ENCODE assay signal across 8 cellular contexts in the genomic region with DNA sequence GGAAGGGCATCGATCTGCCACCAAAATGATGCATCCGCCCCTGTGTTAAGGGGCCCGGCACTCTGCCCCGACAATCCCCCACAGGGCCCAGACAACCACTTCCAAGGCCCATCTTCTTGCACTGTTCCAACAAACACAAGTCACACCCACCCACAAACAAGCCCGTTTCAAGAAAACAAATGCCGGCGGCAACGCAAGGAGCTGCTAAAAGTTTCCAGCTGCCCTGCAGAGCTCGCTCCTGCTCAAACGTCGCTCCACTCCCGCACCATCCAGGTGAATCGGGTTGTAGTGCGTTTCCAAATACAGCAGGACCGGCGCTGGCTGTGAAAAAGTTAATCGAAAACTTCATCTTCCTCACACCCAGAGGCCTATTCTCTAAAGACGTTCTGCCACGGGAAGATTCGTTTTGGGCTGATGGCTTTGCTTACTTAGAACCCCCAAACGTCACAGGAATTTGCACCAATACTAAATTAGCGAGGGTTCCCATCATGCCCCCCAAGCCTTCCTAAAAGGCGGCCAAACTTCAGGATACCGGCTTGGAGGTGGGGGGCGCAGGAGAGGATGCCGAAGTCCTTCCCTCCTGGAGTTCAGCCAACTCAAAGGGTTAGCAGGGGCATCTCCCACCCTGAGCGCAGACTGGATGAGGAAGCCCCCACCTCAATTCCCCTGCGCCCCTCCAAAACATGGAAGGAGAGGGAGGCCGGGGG.
DNase-seq lines count a peak whose midpoint lies in the region; ATAC-seq and TF ChIP-seq lines count a peak whose summit lies in the region.

No MANE protein-coding gene starts in this region.

- H3K27ac Mint-ChIP-seq in stimulated activated naive CD8-positive, alpha-beta T cell treated with anti-CD3 and anti-CD28 coated beads, Interleukin-15, Interleukin-2, amounts not matched to agents 100 ng/mL and 50 ng/mL, for 24 hours, result peak overlapping the region; percentile 36

- no peak for DNase-seq in stimulated activated naive CD8-positive, alpha-beta T cell treated with anti-CD3 and anti-CD28 coated beads, Interleukin-15, Interleukin-2, amounts not matched to agents 100 U/mL and 50 U/mL, for 24 hours
- no peak for DNase-seq in breast epithelium (ENCODE audit: low spot score in 2 of 2)
- DNase-seq in lower lobe of right lung, result no peak
- no peak for DNase-seq in vagina (ENCODE audit: extremely low spot score in 2 of 2)
- no peak for DNase-seq in NCI-H1694 treated with DMSO at 0.1 percent for 48 hours (lab: John Stamatoyannopoulos, UW)
- DNase-seq in NCI-H1092 treated with DMSO at 0.1 percent for 48 hours (lab: John Stamatoyannopoulos, UW), result no peak

- no peaks in the 10 kb centered on the region for H3K27me3 ChIP-seq in breast epithelium
- peaks cover 5% of the 10 kb centered on the region for H3K27me3 ChIP-seq in lower lobe of right lung (ENCODE audit: low read depth)
- H3K27me3 ChIP-seq in vagina, result no peaks in the 10 kb centered on the region

- peak overlapping the region; percentile 69 to 98 for H3K27ac ChIP-seq in breast epithelium
- no peak overlapping the region for H3K27ac ChIP-seq in lower lobe of right lung
- peak overlapping the region; percentile 81 for H3K27ac ChIP-seq in vagina

- ATAC-seq in stimulated activated naive CD8-positive, alpha-beta T cell treated with anti-CD3 and anti-CD28 coated beads, Interleukin-15, Interleukin-2, amounts not matched to agents 100 U/mL and 50 U/mL, for 24 hours, result no peak
- ATAC-seq in lower lobe of right lung, result no peak
- no peak for ATAC-seq in GM21723 (IDR thresholded peaks at IDR 0.05; ENCODE audit: unreplicated experiment)

- H3K27me3 Mint-ChIP-seq in stimulated activated naive CD8-positive, alpha-beta T cell treated with anti-CD3 and anti-CD28 coated beads, Interleukin-15, Interleukin-2, amounts not matched to agents 100 ng/mL and 50 ng/mL, for 24 hours, result no peaks in the 10 kb centered on the region

- H3K9me3 Mint-ChIP-seq in stimulated activated naive CD8-positive, alpha-beta T cell treated with anti-CD3 and anti-CD28 coated beads, Interleukin-15, Interleukin-2, amounts not matched to agents 100 ng/mL and 50 ng/mL, for 24 hours, result no peaks in the 10 kb centered on the region

- no peaks in the 10 kb centered on the region for H3K36me3 Mint-ChIP-seq in stimulated activated naive CD8-positive, alpha-beta T cell treated with anti-CD3 and anti-CD28 coated beads, Interleukin-15, Interleukin-2, amounts not matched to agents 100 ng/mL and 50 ng/mL, for 24 hours (ENCODE audit: low read depth)

- H3K9me3 ChIP-seq in breast epithelium (no peaks in the 10 kb centered on the region), lower lobe of right lung (no peaks in the 10 kb centered on the region), vagina (no peaks in the 10 kb centered on the region)

- no peak for TF ChIP-seq POLR2A in breast epithelium (IDR thresholded peaks at IDR 0.05)
- no peak for TF ChIP-seq POLR2A in vagina (IDR thresholded peaks at IDR 0.05)

- H3K4me3 ChIP-seq in breast epithelium (peak overlapping the region; percentile 82 to 97 (median 83)), lower lobe of right lung (peak overlapping the region; percentile 74), vagina (peak overlapping the region; percentile 70 to 91)

- H3K4me1 ChIP-seq in breast epithelium (no peaks in the 10 kb centered on the region), lower lobe of right lung (peaks cover 22% of the 10 kb centered on the region), vagina (peaks cover 25% of the 10 kb centered on the region)

- TF ChIP-seq CTCF in breast epithelium (IDR thresholded peaks at IDR 0.05) (no peak), lower lobe of right lung (IDR thresholded peaks at IDR 0.05) (no peak), vagina (IDR thresholded peaks at IDR 0.05) (no peak)

- H3K36me3 ChIP-seq in breast epithelium, result no peaks in the 10 kb centered on the region
- H3K36me3 ChIP-seq in lower lobe of right lung, result no peaks in the 10 kb centered on the region
- no peaks in the 10 kb centered on the region for H3K36me3 ChIP-seq in vagina

- intact Hi-C loops in breast epithelium (cut with DNase I; ENCODE audit: low total_unique reads) (no loop called here), lower lobe of right lung (cut with DNase I) (no loop called here), vagina (cut with DNase I) (no loop called here)

- peaks cover 34% of the 10 kb centered on the region for H3K4me1 Mint-ChIP-seq in stimulated activated naive CD8-positive, alpha-beta T cell treated with anti-CD3 and anti-CD28 coated beads, Interleukin-15, Interleukin-2, amounts not matched to agents 100 ng/mL and 50 ng/mL, for 24 hours (ENCODE audit: low read depth)

- peak overlapping the region; percentile 72 for H3K4me3 Mint-ChIP-seq in stimulated activated naive CD8-positive, alpha-beta T cell treated with anti-CD3 and anti-CD28 coated beads, Interleukin-15, Interleukin-2, amounts not matched to agents 100 ng/mL and 50 ng/mL, for 24 hours
